ENCODE assay signal across 26 cellular contexts in the genomic region with DNA sequence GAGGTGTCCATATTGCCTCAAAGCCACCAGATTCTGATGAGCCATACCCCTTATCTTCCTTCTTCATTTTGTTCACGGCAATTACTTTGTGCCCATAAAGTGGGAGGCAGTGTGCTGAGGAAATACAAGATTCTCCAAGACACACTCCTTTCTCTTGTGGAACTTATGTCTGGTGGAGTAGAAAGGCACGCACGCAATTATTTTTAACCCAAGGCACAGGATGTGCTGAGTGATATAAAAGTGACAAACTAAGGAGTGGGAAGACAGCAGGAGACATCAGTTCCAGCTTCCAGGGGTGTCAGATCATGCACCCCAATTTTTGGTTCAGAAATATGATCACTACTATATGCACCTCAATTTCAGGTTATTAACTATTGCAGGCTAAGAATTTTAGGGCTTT.
"Had no signal": no experiment of that assay in that cellular context is flagged by ENCODE, and none has a peak within 500 bp of the region (broad histone marks: within the 10 kb centered on the region; RNA-seq: fewer than 3 reads in every experiment).

No MANE protein-coding gene starts in this region.

- H3K9me2 ChIP-seq: SK-N-SH had no signal

- H3K36me3 ChIP-seq: adrenal gland, breast epithelium, SJCRH30, WERI-Rb-1 had no signal

- ATAC-seq: activated CD4-positive, alpha-beta T cell treated with anti-CD3 and anti-CD28 coated beads for 36 hours; activated CD8-positive, alpha-beta T cell treated with anti-CD3 and anti-CD28 coated beads for 36 hours; activated T-cell treated with anti-CD3 and anti-CD28 coated beads, Interleukin-2, amount 50 U/mL, for 72 hours had no signal

- H3K9me3 ChIP-seq: adrenal gland, breast epithelium, SJCRH30, SK-N-SH had no signal

- H3K4me3 ChIP-seq: adrenal gland, breast epithelium, SJCRH30 had no signal

- H3K9me3 Mint-ChIP-seq: activated CD8-positive, alpha-beta T cell treated with anti-CD3 and anti-CD28 coated beads for 36 hours; activated T-helper 2 cell treated with anti-CD3 and anti-CD28 coated beads, Interferon-gamma antibody, Interleukin-2, Interleukin-4, amounts not matched to agents 10 μg/mL and 5 μg/mL and 100 μg/mL, durations not matched to agents 14 hours and 24 hours and 36 hours; IgD-negative memory B cell had no signal

- H3K27me3 Mint-ChIP-seq: activated CD4-positive, alpha-beta T cell treated with anti-CD3 and anti-CD28 coated beads for 36 hours; activated CD8-positive, alpha-beta T cell treated with anti-CD3 and anti-CD28 coated beads for 36 hours; activated naive CD8-positive, alpha-beta T cell treated with anti-CD3 and anti-CD28 coated beads, Interleukin-2, amount 10 ng/mL, durations not matched to agents 7 days and 5 days had no signal

- H3K4me1 ChIP-seq: adrenal gland, breast epithelium had no signal

- H3K36me3 Mint-ChIP-seq: activated naive CD8-positive, alpha-beta T cell treated with anti-CD3 and anti-CD28 coated beads, Interleukin-2, amount 10 ng/mL, durations not matched to agents 7 days and 5 days had no signal

- H3K27me3 ChIP-seq: adrenal gland, breast epithelium, SJCRH30 had no signal

- H3K4me2 ChIP-seq: KMS-11, SK-N-SH had no signal

- H3K4me3 Mint-ChIP-seq: activated CD4-positive, alpha-beta T cell treated with anti-CD3 and anti-CD28 coated beads for 36 hours; activated CD8-positive, alpha-beta T cell treated with anti-CD3 and anti-CD28 coated beads for 36 hours; activated naive CD8-positive, alpha-beta T cell treated with anti-CD3 and anti-CD28 coated beads, Interleukin-2, amount 10 ng/mL, durations not matched to agents 7 days and 5 days; IgD-negative memory B cell had no signal

- DNase-seq: activated CD4-positive, alpha-beta T cell treated with anti-CD3 and anti-CD28 coated beads for 36 hours; activated CD8-positive, alpha-beta memory T cell treated with anti-CD3 and anti-CD28 coated beads, Interleukin-2, amount 50 U/mL, for 4 hours; activated CD8-positive, alpha-beta T cell treated with anti-CD3 and anti-CD28 coated beads for 36 hours; activated naive CD4-positive, alpha-beta T cell treated with anti-CD3 and anti-CD28 coated beads, Interleukin-2, amount 50 U/mL, for 16 hours; activated naive CD8-positive, alpha-beta T cell treated with anti-CD3 and anti-CD28 coated beads, Interleukin-2, amount 10 ng/mL, durations not matched to agents 7 days and 5 days; activated T-cell treated with anti-CD3 and anti-CD28 coated beads, Interleukin-2, amount 50 U/mL, for 72 hours; adrenal gland; aorta; NCI-H1092 treated with DMSO at 0.1 percent for 48 hours; NCI-H1417 treated with DMSO at 0.1 percent for 48 hours; NCI-H1694; NCI-H2029; NCI-H2107; NCI-H2171 treated with DMSO at 0.1 percent for 48 hours; NCI-H345; NCI-H510A; NCI-H526 treated with DMSO at 0.1 percent for 48 hours; NCI-H82; SJCRH30; SK-N-SH; T-helper 1 cell; WERI-Rb-1 had no signal

- H3K27ac ChIP-seq: adrenal gland, breast epithelium, KMS-11, SJCRH30, WERI-Rb-1 had no signal

- H3K27ac Mint-ChIP-seq: activated CD4-positive, alpha-beta T cell treated with anti-CD3 and anti-CD28 coated beads for 36 hours; activated CD8-positive, alpha-beta T cell treated with anti-CD3 and anti-CD28 coated beads for 36 hours; activated naive CD8-positive, alpha-beta T cell treated with anti-CD3 and anti-CD28 coated beads, Interleukin-2, amount 10 ng/mL, durations not matched to agents 7 days and 5 days; activated T-cell treated with anti-CD3 and anti-CD28 coated beads, Interleukin-2, amount 50 U/mL, for 72 hours; activated T-helper 2 cell treated with anti-CD3 and anti-CD28 coated beads, Interferon-gamma antibody, Interleukin-2, Interleukin-4, amounts not matched to agents 10 μg/mL and 5 μg/mL and 100 μg/mL, durations not matched to agents 14 hours and 24 hours and 36 hours; IgD-negative memory B cell had no signal
